19 cellular contexts compared by ENCODE assay signal in the genomic region with DNA sequence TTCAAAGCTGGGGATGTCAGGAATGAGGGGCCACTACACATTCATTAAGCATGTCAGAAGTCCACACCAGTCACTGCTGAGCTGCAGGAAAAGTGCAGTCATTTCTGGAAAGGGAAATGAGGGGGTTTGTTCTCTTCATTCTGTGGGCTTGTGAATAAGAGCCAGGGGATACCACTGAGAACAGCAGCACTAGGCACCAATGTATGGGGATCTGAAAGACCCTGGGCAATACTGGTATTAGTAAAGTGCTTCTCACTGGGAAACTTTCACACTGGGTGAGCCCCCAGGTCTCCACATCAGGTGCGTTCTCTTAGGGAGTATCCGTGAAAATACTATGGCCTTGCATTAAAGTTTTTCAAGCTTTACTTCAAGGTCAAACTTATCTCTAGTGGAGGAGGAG. TPM values are rescaled to one million over a fixed set of nuclear protein-coding genes. Genes with fewer than 3 reads are reported as not detected.
DNase-seq lines count a peak whose midpoint lies in the region; ATAC-seq and TF ChIP-seq lines count a peak whose summit lies in the region.
"Had no signal": no experiment of that assay in that cellular context is flagged by ENCODE, and none has a peak within 500 bp of the region (broad histone marks: within the 10 kb centered on the region; RNA-seq: fewer than 3 reads in every experiment).

No MANE protein-coding gene starts in this region.

- peaks cover 3% of the 10 kb centered on the region for H3K4me1 Mint-ChIP-seq in type B pancreatic cell (ENCODE audit: unreplicated experiment)

- H3K4me3 ChIP-seq in OCI-LY3 (ENCODE audit: low read length): 0 out of 2 replicates have a peak overlapping the region, but pooled peaks have one; percentile 17
- H3K4me3 ChIP-seq in gastrocnemius medialis: no peak overlapping the region
- H3K4me3 ChIP-seq in upper lobe of left lung: no peak overlapping the region
- no peak overlapping the region for H3K4me3 ChIP-seq in Karpas-422 (ENCODE audit: low read length)
- H3K4me3 ChIP-seq: HAP-1, MG63 had no signal

- peak overlapping the region; percentile 32 for H3K27ac Mint-ChIP-seq in type B pancreatic cell

- H3K36me3 Mint-ChIP-seq in type B pancreatic cell: peaks cover 20% of the 10 kb centered on the region

- no peak for TF ChIP-seq EP300 in upper lobe of left lung (IDR thresholded peaks at IDR 0.05)

- H3K9me3 Mint-ChIP-seq in type B pancreatic cell: no peaks in the 10 kb centered on the region

- H4K20me1 ChIP-seq in OCI-LY3 (ENCODE audit: insufficient read depth, low read length) (peaks cover 7% of the 10 kb centered on the region; the same call in 1 of the 2 replicates), Karpas-422 (ENCODE audit: insufficient read depth, low read depth, low read length) (no peaks in the 10 kb centered on the region)

- no peak for TF ChIP-seq CTCF in OCI-LY3 (IDR thresholded peaks at IDR 0.05; ENCODE audit: low read depth, low read length)
- no peak for TF ChIP-seq CTCF in gastrocnemius medialis (IDR thresholded peaks at IDR 0.05 in 4 of 5, conservative IDR thresholded peaks at IDR 0.05 in 1 of 5)
- TF ChIP-seq CTCF in type B pancreatic cell (conservative IDR thresholded peaks at IDR 0.05): no peak
- TF ChIP-seq CTCF in upper lobe of left lung (IDR thresholded peaks at IDR 0.05): no peak

- DNase-seq in left kidney (ENCODE audit: low read depth, low spot score) (peak; percentile 10), gastrocnemius medialis (no peak), type B pancreatic cell (ENCODE audit: extremely low spot score, unreplicated experiment) (no peak), upper lobe of left lung (no peak), Karpas-422 (no peak)
- DNase-seq: DMS153, GOT3, KBM-7, NCI-H1105 treated with DMSO at 0.1 percent for 48 hours, NCI-H146, NCI-H1930, NCI-H2107, NCI-H526, SHP77 had no signal

- TF ChIP-seq POLR2A in gastrocnemius medialis (IDR thresholded peaks at IDR 0.05) (no peak), upper lobe of left lung (IDR thresholded peaks at IDR 0.05) (no peak)

- H3K4me1 ChIP-seq in OCI-LY3 (ENCODE audit: low read length) (peaks cover 17% of the 10 kb centered on the region), gastrocnemius medialis (peaks cover 8 to 27% of the 10 kb centered on the region in 2 donors), upper lobe of left lung (peaks cover 0 to 6% (median 4%) of the 10 kb centered on the region in 4 donors), Karpas-422 (ENCODE audit: low read length) (no peaks in the 10 kb centered on the region)
- H3K4me1 ChIP-seq: HAP-1 had no signal

- intact Hi-C loops in gastrocnemius medialis (cut with DNase I; ENCODE audit: low total_unique reads): loop anchor here (2.0 kb wide), 1 partner anchor 14 kb away; no protein-coding TSS in a partner anchor

- H3K79me2 ChIP-seq in OCI-LY3 (ENCODE audit: low read length): no peaks in the 10 kb centered on the region
- no peaks in the 10 kb centered on the region for H3K79me2 ChIP-seq in Karpas-422 (ENCODE audit: low read length)

- no peak overlapping the region for H3K4me3 Mint-ChIP-seq in type B pancreatic cell

- H3K27ac ChIP-seq in OCI-LY3 (ENCODE audit: low read length) (no peak overlapping the region), gastrocnemius medialis (peak overlapping the region; percentile 71 to 84 (median 81)), upper lobe of left lung (no peak overlapping the region), Karpas-422 (ENCODE audit: low read length) (no peak overlapping the region)
- H3K27ac ChIP-seq: RWPE1 had no signal

- WGBS in upper lobe of left lung, 2 donors: 88 to 94% methylated on average over 2 of the region's 2 CpGs

- H3K27me3 Mint-ChIP-seq in type B pancreatic cell: no peaks in the 10 kb centered on the region

- H3K4me2 ChIP-seq in OCI-LY3 (ENCODE audit: low read length) (peak overlapping the region; percentile 67), Karpas-422 (ENCODE audit: low read depth, low read length, poor library complexity, severe bottlenecking) (no peak overlapping the region)

- H2AFZ ChIP-seq in OCI-LY3 (ENCODE audit: low read depth, low read length): no peak overlapping the region
- no peak overlapping the region for H2AFZ ChIP-seq in Karpas-422 (ENCODE audit: low read length)

- H3K36me3 ChIP-seq in OCI-LY3 (replicated peaks; ENCODE audit: low read depth, low read length) (no peaks in the 10 kb centered on the region), gastrocnemius medialis (no peaks in the 10 kb centered on the region), upper lobe of left lung (no peaks in the 10 kb centered on the region), Karpas-422 (ENCODE audit: insufficient read depth, low read length) (no peaks in the 10 kb centered on the region)
- H3K36me3 ChIP-seq: HAP-1, MG63 had no signal

- H3K9ac ChIP-seq in OCI-LY3 (ENCODE audit: low read length) (no peak overlapping the region), Karpas-422 (ENCODE audit: low read length) (no peak overlapping the region)

- ATAC-seq in gastrocnemius medialis (no peak), upper lobe of left lung (ENCODE audit: low FRiP score in 2 of 2) (no peak), HG03039 (IDR thresholded peaks at IDR 0.05; ENCODE audit: unreplicated experiment) (no peak)

- in situ Hi-C loops in gastrocnemius medialis (cut with MboI; ENCODE audit: low sequenced_read_pairs in 4 of 4): no loop called here

- H3K9me2 ChIP-seq in Karpas-422 (replicated peaks; ENCODE audit: insufficient read depth, low read length): no peaks in the 10 kb centered on the region

- H3K9me3 ChIP-seq in OCI-LY3 (ENCODE audit: insufficient read depth, low read length) (no peaks in the 10 kb centered on the region), gastrocnemius medialis (no peaks in the 10 kb centered on the region), upper lobe of left lung (no peaks in the 10 kb centered on the region), Karpas-422 (ENCODE audit: low read length) (no peaks in the 10 kb centered on the region)
- H3K9me3 ChIP-seq: HAP-1 had no signal

- H3K27me3 ChIP-seq in OCI-LY3 (ENCODE audit: low read depth, low read length) (peaks cover 6% of the 10 kb centered on the region; the same call in 1 of the 2 replicates), gastrocnemius medialis (no peaks in the 10 kb centered on the region), upper lobe of left lung (no peaks in the 10 kb centered on the region), Karpas-422 (ENCODE audit: low read length) (no peaks in the 10 kb centered on the region)
- H3K27me3 ChIP-seq: MG63 had no signal

RNA-seq across cellular contexts. Expression of a gene that starts 49.9 kb away (rescaled TPM):
- 1 to 10 TPM in 1 of 4 donors, under 1 TPM in 3; 0.56 to 2.3 (median 0.86) TPM for total RNA-seq in gastrocnemius medialis
- 18.4 and 207 TPM in 2 replicates for total RNA-seq in type B pancreatic cell (ENCODE audit: low replicate concordance)
- 10 to 100 TPM in 3 of 6 donors, 1 to 10 TPM in 3; 4.2 to 13.7 (median 9.9) TPM for total RNA-seq in upper lobe of left lung
- not detected in 2 replicates for total RNA-seq in Karpas-422 (2014; rRNA removed; shearing (Covaris generic); ENCODE audit: low replicate concordance)

Comparison
In these comparisons a context has a peak if more than half of its experiments do, and no peak if none do; other contexts are left out.
1. H3K27ac ChIP-seq: peak in gastrocnemius medialis (4 of 4); none in OCI-LY3 (single experiment), upper lobe of left lung (0 of 4) and Karpas-422 (single experiment).